ENCODE assay signal across 22 cellular contexts in genomic region chr15:80210612-80211554, GRCh38. TPM values are rescaled to one million over a fixed set of nuclear protein-coding genes. Genes with fewer than 3 reads are reported as not detected.
A peak's percentile ranks its signal among the peaks of the same experiment; 100 is the strongest.
DNase-seq lines count a peak whose midpoint lies in the region; ATAC-seq and TF ChIP-seq lines count a peak whose summit lies in the region.
"Had no signal": no experiment of that assay in that cellular context is flagged by ENCODE, and none has a peak within 500 bp of the region (broad histone marks: within the 10 kb centered on the region; RNA-seq: fewer than 3 reads in every experiment).

No MANE protein-coding gene starts in this region.

- intact Hi-C loops in esophagus muscularis mucosa (cut with DNase I), result no loop called here
- intact Hi-C loops in vagina (cut with DNase I), result no loop called here
- intact Hi-C loops in sigmoid colon (cut with DNase I), result no loop called here

- H3K36me3 ChIP-seq in esophagus muscularis mucosa (no peaks in the 10 kb centered on the region), vagina (no peaks in the 10 kb centered on the region), sigmoid colon (no peaks in the 10 kb centered on the region)
- H3K36me3 ChIP-seq: heart left ventricle, left lung had no signal

- peak; percentile 64 for ATAC-seq in GM19452 (IDR thresholded peaks at IDR 0.05; ENCODE audit: unreplicated experiment)
- ATAC-seq: activated T-cell treated with anti-CD3 and anti-CD28 coated beads, Interleukin-2, amount 50 U/mL, for 4 hours; left lung; sciatic nerve had no signal

- H3K4me3 ChIP-seq in esophagus muscularis mucosa, result no peak overlapping the region
- H3K4me3 ChIP-seq in vagina, result no peak overlapping the region
- H3K4me3 ChIP-seq in sigmoid colon, result no peak overlapping the region
- H3K4me3 ChIP-seq: heart left ventricle, left lung had no signal

- no peak overlapping the region for H3K27ac Mint-ChIP-seq in chondrocyte (ENCODE audit: unreplicated experiment)
- H3K27ac Mint-ChIP-seq: natural killer cell treated with Interleukin-12 subunit alpha and Interleukin-12 subunit beta and Interleukin-15 and Interleukin-18, amount 100 ng/mL, for 72 hours; stimulated activated naive CD8-positive, alpha-beta T cell treated with anti-CD3 and anti-CD28 coated beads, Interleukin-15, Interleukin-2, amounts not matched to agents 100 ng/mL and 50 ng/mL, for 24 hours had no signal

- H3K27me3 ChIP-seq in esophagus muscularis mucosa (peaks cover 0 to 16% (median 0%) of the 10 kb centered on the region in 4 donors), vagina (no peaks in the 10 kb centered on the region), sigmoid colon (peaks cover 0 to 5% (median 0%) of the 10 kb centered on the region in 3 donors)
- H3K27me3 ChIP-seq: left lung had no signal

- peaks cover 13% of the 10 kb centered on the region for H3K9me3 Mint-ChIP-seq in chondrocyte (ENCODE audit: low read depth)
- H3K9me3 Mint-ChIP-seq: activated T-cell treated with anti-CD3 and anti-CD28 coated beads, Interleukin-2, amount 50 U/mL, for 4 hours; central memory CD8-positive, alpha-beta T cell; natural killer cell treated with Interleukin-12 subunit alpha and Interleukin-12 subunit beta and Interleukin-15 and Interleukin-18, amount 100 ng/mL, for 72 hours; stimulated activated naive CD8-positive, alpha-beta T cell treated with anti-CD3 and anti-CD28 coated beads, Interleukin-15, Interleukin-2, amounts not matched to agents 100 ng/mL and 50 ng/mL, for 24 hours had no signal

- 62% methylated on average over 12 of the region's 12 CpGs for WGBS in esophagus muscularis mucosa
- WGBS in sigmoid colon, 2 donors, result 54 to 65% methylated on average over 12 of the region's 12 CpGs

- H3K27me3 Mint-ChIP-seq in chondrocyte (ENCODE audit: low read depth), result peaks cover 23% of the 10 kb centered on the region

- TF ChIP-seq EP300 in esophagus muscularis mucosa (IDR thresholded peaks at IDR 0.05), result no peak
- no peak for TF ChIP-seq EP300 in sigmoid colon (IDR thresholded peaks at IDR 0.05)

- DNase-seq in NOMO-1 (lab: John Stamatoyannopoulos, UW; ENCODE audit: unreplicated experiment in 2 of 2), result peak; percentile 57 to 87
- DNase-seq in esophagus muscularis mucosa (ENCODE audit: extremely low spot score), result peak; percentile 82
- peak; percentile 22 to 52 for DNase-seq in vagina (ENCODE audit: extremely low spot score in 2 of 2)
- DNase-seq in chondrocyte (ENCODE audit: low spot score), result no peak
- no peak for DNase-seq in sigmoid colon
- DNase-seq in hippocampal formation (lab: John Stamatoyannopoulos, UW), result no peak
- DNase-seq: activated CD4-positive, alpha-beta T cell treated with anti-CD3 and anti-CD28 coated beads for 4 hours; activated T-cell treated with anti-CD3 and anti-CD28 coated beads, Interleukin-2, amount 50 U/mL, for 4 hours; DND-41; heart left ventricle; left lung; NCI-H1105 treated with DMSO at 0.1 percent for 48 hours; NCI-H345 had no signal

- H3K9me3 ChIP-seq in esophagus muscularis mucosa, result peaks cover 0 to 7% (median 2%) of the 10 kb centered on the region in 4 donors
- no peaks in the 10 kb centered on the region for H3K9me3 ChIP-seq in vagina
- peaks cover 0 to 2% (median 0%) of the 10 kb centered on the region in 4 donors for H3K9me3 ChIP-seq in sigmoid colon
- H3K9me3 ChIP-seq: left lung had no signal

- H3K36me3 Mint-ChIP-seq in chondrocyte (ENCODE audit: low read depth), result peaks cover 2% of the 10 kb centered on the region
- H3K36me3 Mint-ChIP-seq: natural killer cell treated with Interleukin-12 subunit alpha and Interleukin-12 subunit beta and Interleukin-15 and Interleukin-18, amount 100 ng/mL, for 72 hours had no signal

- H3K4me3 Mint-ChIP-seq in chondrocyte (ENCODE audit: unreplicated experiment), result no peak overlapping the region
- H3K4me3 Mint-ChIP-seq: activated T-cell treated with anti-CD3 and anti-CD28 coated beads, Interleukin-2, amount 50 U/mL, for 4 hours; central memory CD8-positive, alpha-beta T cell; natural killer cell treated with Interleukin-12 subunit alpha and Interleukin-12 subunit beta and Interleukin-15 and Interleukin-18, amount 100 ng/mL, for 72 hours; stimulated activated naive CD8-positive, alpha-beta T cell treated with anti-CD3 and anti-CD28 coated beads, Interleukin-15, Interleukin-2, amounts not matched to agents 100 ng/mL and 50 ng/mL, for 24 hours had no signal

- no peaks in the 10 kb centered on the region for H3K4me1 Mint-ChIP-seq in chondrocyte (ENCODE audit: low read depth)
- H3K4me1 Mint-ChIP-seq: central memory CD8-positive, alpha-beta T cell had no signal

- H3K4me1 ChIP-seq in esophagus muscularis mucosa (no peaks in the 10 kb centered on the region), vagina (no peaks in the 10 kb centered on the region), sigmoid colon (no peaks in the 10 kb centered on the region)
- H3K4me1 ChIP-seq: heart left ventricle, left lung had no signal

- no peak for TF ChIP-seq POLR2A in esophagus muscularis mucosa (IDR thresholded peaks at IDR 0.05; ENCODE audit: low read depth)
- TF ChIP-seq POLR2A in vagina (IDR thresholded peaks at IDR 0.05), result no peak
- no peak for TF ChIP-seq POLR2A in sigmoid colon (IDR thresholded peaks at IDR 0.05)

- TF ChIP-seq CTCF in esophagus muscularis mucosa (IDR thresholded peaks at IDR 0.05), result no peak
- TF ChIP-seq CTCF in vagina (IDR thresholded peaks at IDR 0.05), result no peak
- TF ChIP-seq CTCF in chondrocyte (IDR thresholded peaks at IDR 0.05), result no peak
- no peak for TF ChIP-seq CTCF in sigmoid colon (IDR thresholded peaks at IDR 0.05)

- H3K27ac ChIP-seq in esophagus muscularis mucosa (replicated peaks in 1 of 4) (no peak overlapping the region), vagina (no peak overlapping the region), sigmoid colon (no peak overlapping the region)
- H3K27ac ChIP-seq: C4-2B, epithelial cell of prostate, heart left ventricle, left lung had no signal

RNA-seq across cellular contexts. Expression of gene CTXND1, which starts 41.1 kb away (rescaled TPM):
- total RNA-seq in esophagus muscularis mucosa (under 1 TPM; 0.33 to 0.80 (median 0.56) TPM), vagina (0.49 TPM), chondrocyte (not detected in 3 replicates), sigmoid colon (under 1 TPM; 0.16 to 0.71 (median 0.62) TPM)
- polyA plus RNA-seq in sigmoid colon, result under 1 TPM; 0.19 to 0.60 (median 0.23) TPM
- total RNA-seq: HT-29; natural killer cell treated with Interleukin-12 subunit alpha and Interleukin-12 subunit beta and Interleukin-15 and Interleukin-18, amount 100 ng/mL, for 72 hours; T-helper 1 cell treated with Interleukin-12 subunit alpha and Interleukin-12 subunit beta and Interleukin-4 antibody, amounts not matched to agents 30 ng/mL and 1 ng/mL, for 36 hours had no signal

RNA-seq across cellular contexts. Expression of gene FAH, which starts 58.1 kb away (rescaled TPM):
- 10 to 100 TPM; 11.1 to 15.0 (median 14.0) TPM for total RNA-seq in esophagus muscularis mucosa
- total RNA-seq in vagina, result 27.3 TPM
- 16.2 to 18.1 TPM (median 17.1 TPM) in 3 replicates for total RNA-seq in chondrocyte
- 10 to 100 TPM; 11.4 to 23.5 (median 12.0) TPM for total RNA-seq in sigmoid colon
- polyA plus RNA-seq in sigmoid colon, result 10 to 100 TPM; 14.4 to 17.5 (median 17.1) TPM

Comparison
In these comparisons a context has a peak if more than half of its experiments do, and no peak if none do; other contexts are left out.
1. DNase-seq: peak in NOMO-1 (2 of 2), esophagus muscularis mucosa (single experiment) and vagina (2 of 2); none in chondrocyte (single experiment), sigmoid colon (single experiment) and hippocampal formation (0 of 2).